Comparison of ENCODE assay signal across 8 cellular contexts in genomic region chr15:43492673-43493601, GRCh38. TPM values are rescaled to one million over a fixed set of nuclear protein-coding genes. Genes with fewer than 3 reads are reported as not detected.
A peak's percentile ranks its signal among the peaks of the same experiment; 100 is the strongest.
DNase-seq lines count a peak whose midpoint lies in the region; ATAC-seq lines count a peak whose summit lies in the region.

A gene with protein sequence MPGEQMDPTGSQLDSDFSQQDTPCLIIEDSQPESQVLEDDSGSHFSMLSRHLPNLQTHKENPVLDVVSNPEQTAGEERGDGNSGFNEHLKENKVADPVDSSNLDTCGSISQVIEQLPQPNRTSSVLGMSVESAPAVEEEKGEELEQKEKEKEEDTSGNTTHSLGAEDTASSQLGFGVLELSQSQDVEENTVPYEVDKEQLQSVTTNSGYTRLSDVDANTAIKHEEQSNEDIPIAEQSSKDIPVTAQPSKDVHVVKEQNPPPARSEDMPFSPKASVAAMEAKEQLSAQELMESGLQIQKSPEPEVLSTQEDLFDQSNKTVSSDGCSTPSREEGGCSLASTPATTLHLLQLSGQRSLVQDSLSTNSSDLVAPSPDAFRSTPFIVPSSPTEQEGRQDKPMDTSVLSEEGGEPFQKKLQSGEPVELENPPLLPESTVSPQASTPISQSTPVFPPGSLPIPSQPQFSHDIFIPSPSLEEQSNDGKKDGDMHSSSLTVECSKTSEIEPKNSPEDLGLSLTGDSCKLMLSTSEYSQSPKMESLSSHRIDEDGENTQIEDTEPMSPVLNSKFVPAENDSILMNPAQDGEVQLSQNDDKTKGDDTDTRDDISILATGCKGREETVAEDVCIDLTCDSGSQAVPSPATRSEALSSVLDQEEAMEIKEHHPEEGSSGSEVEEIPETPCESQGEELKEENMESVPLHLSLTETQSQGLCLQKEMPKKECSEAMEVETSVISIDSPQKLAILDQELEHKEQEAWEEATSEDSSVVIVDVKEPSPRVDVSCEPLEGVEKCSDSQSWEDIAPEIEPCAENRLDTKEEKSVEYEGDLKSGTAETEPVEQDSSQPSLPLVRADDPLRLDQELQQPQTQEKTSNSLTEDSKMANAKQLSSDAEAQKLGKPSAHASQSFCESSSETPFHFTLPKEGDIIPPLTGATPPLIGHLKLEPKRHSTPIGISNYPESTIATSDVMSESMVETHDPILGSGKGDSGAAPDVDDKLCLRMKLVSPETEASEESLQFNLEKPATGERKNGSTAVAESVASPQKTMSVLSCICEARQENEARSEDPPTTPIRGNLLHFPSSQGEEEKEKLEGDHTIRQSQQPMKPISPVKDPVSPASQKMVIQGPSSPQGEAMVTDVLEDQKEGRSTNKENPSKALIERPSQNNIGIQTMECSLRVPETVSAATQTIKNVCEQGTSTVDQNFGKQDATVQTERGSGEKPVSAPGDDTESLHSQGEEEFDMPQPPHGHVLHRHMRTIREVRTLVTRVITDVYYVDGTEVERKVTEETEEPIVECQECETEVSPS (N-terminal part only) (minus strand): TSS chr15:43493156. CDS start chr15:43493043, 113 bp downstream.

- peak; percentile 74 for DNase-seq in DMS79 (lab: John Stamatoyannopoulos, UW)
- peak; percentile 97 for DNase-seq in Karpas-422
- peak; percentile 94 for DNase-seq in RKO (ENCODE audit: low spot score)
- peak; percentile 93 to 97 for DNase-seq in activated T-cell treated with anti-CD3 and anti-CD28 coated beads, Interleukin-2, amount 50 U/mL, for 72 hours
- peak; percentile 87 to 90 for DNase-seq in stimulated activated CD8-positive, alpha-beta memory T cell treated with anti-CD3 and anti-CD28 coated beads, Interleukin-7, amount 100 ng/mL, for 1 hour (ENCODE audit: low read depth in 2 of 2)

- H3K4me3 Mint-ChIP-seq in activated T-cell treated with anti-CD3 and anti-CD28 coated beads, Interleukin-2, amount 50 U/mL, for 72 hours = peak within 1 kb of the TSS; percentile 87 to 90

- peak within 1 kb of the TSS; percentile 89 for H3K27ac Mint-ChIP-seq in activated T-cell treated with anti-CD3 and anti-CD28 coated beads, Interleukin-2, amount 50 U/mL, for 72 hours

- no peaks in the 10 kb centered on the region for H3K9me3 Mint-ChIP-seq in activated T-cell treated with anti-CD3 and anti-CD28 coated beads, Interleukin-2, amount 50 U/mL, for 72 hours

- peaks cover 27% of the 10 kb centered on the region for H3K4me1 Mint-ChIP-seq in activated T-cell treated with anti-CD3 and anti-CD28 coated beads, Interleukin-2, amount 50 U/mL, for 72 hours (ENCODE audit: low read depth)

- peaks cover 3 to 5% of the 10 kb centered on the region in 2 donors for H3K36me3 Mint-ChIP-seq in activated T-cell treated with anti-CD3 and anti-CD28 coated beads, Interleukin-2, amount 50 U/mL, for 72 hours (ENCODE audit: insufficient read depth in 2 of 2)

- no peaks in the 10 kb centered on the region for H3K9me2 ChIP-seq in Karpas-422 (replicated peaks; ENCODE audit: insufficient read depth, low read length)

- H3K4me1 ChIP-seq in Karpas-422 (ENCODE audit: low read length) = peaks cover 19% of the 10 kb centered on the region
- H3K4me1 ChIP-seq in muscle layer of colon (ENCODE audit: insufficient read depth, low read length) = peaks cover 22% of the 10 kb centered on the region

- H3K27me3 ChIP-seq in Karpas-422 (ENCODE audit: low read length) (no peaks in the 10 kb centered on the region), muscle layer of colon (ENCODE audit: control insufficient read depth in 1 of 2, insufficient read depth in 2 of 2, low read length in 2 of 2) (no peaks in the 10 kb centered on the region)

- H3K4me3 ChIP-seq in Karpas-422 (ENCODE audit: low read length) (peak within 1 kb of the TSS; percentile 91), muscle layer of colon (ENCODE audit: low read depth in 1 of 2, low read length in 2 of 2) (peak within 1 kb of the TSS; percentile 92 to 96)

- no peaks in the 10 kb centered on the region for H3K9me3 ChIP-seq in Karpas-422 (ENCODE audit: low read length)
- no peaks in the 10 kb centered on the region for H3K9me3 ChIP-seq in muscle layer of colon (ENCODE audit: low read length)

- H3K27ac ChIP-seq in Karpas-422 (ENCODE audit: low read length) (no peak within 1 kb of the TSS; the same call in 1 of the 2 replicates), muscle layer of colon (ENCODE audit: low read depth, low read length) (peak within 1 kb of the TSS; percentile 92)

- no peaks in the 10 kb centered on the region for H3K27me3 Mint-ChIP-seq in activated T-cell treated with anti-CD3 and anti-CD28 coated beads, Interleukin-2, amount 50 U/mL, for 72 hours (ENCODE audit: low read depth)

- peaks cover 35% of the 10 kb centered on the region for H3K79me2 ChIP-seq in Karpas-422 (ENCODE audit: low read length)

- H3K36me3 ChIP-seq in Karpas-422 (ENCODE audit: insufficient read depth, low read length) (peaks cover 25% of the 10 kb centered on the region; the same call in 1 of the 2 replicates), muscle layer of colon (ENCODE audit: insufficient read depth, low read length) (peaks cover 15% of the 10 kb centered on the region)

- H4K20me1 ChIP-seq in Karpas-422 (ENCODE audit: insufficient read depth, low read depth, low read length) = no peaks in the 10 kb centered on the region

- peak within 1 kb of the TSS; percentile 89 for H3K4me2 ChIP-seq in Karpas-422 (ENCODE audit: low read depth, low read length, poor library complexity, severe bottlenecking)

- ATAC-seq in GM21825 (IDR thresholded peaks at IDR 0.05; ENCODE audit: unreplicated experiment) = peak; percentile 93
- ATAC-seq in activated T-cell treated with anti-CD3 and anti-CD28 coated beads, Interleukin-2, amount 50 U/mL, for 72 hours (replicated peaks in 1 of 2) = peak; percentile 99 to 100
- peak; percentile 99 for ATAC-seq in esophagus mucosa

- H2AFZ ChIP-seq in Karpas-422 (ENCODE audit: low read length) = peak within 1 kb of the TSS; percentile 98

- peak within 1 kb of the TSS; percentile 86 for H3K9ac ChIP-seq in Karpas-422 (ENCODE audit: low read length)
- peak within 1 kb of the TSS; percentile 87 for H3K9ac ChIP-seq in muscle layer of colon (ENCODE audit: low read length)

RNA-seq across cellular contexts. Expression of the gene that starts here (rescaled TPM):
- total RNA-seq in Karpas-422 (2014; rRNA removed; shearing (Covaris generic); ENCODE audit: low replicate concordance) = 62.7 and 82.3 TPM in 2 replicates
- total RNA-seq in activated T-cell treated with anti-CD3 and anti-CD28 coated beads, Interleukin-2, amount 50 U/mL, for 72 hours = 10 to 100 TPM; 33.2 to 35.0 TPM
- 16.5 TPM for total RNA-seq in esophagus mucosa
